Comparison of ENCODE assay signal across 24 cellular contexts in the genomic region with DNA sequence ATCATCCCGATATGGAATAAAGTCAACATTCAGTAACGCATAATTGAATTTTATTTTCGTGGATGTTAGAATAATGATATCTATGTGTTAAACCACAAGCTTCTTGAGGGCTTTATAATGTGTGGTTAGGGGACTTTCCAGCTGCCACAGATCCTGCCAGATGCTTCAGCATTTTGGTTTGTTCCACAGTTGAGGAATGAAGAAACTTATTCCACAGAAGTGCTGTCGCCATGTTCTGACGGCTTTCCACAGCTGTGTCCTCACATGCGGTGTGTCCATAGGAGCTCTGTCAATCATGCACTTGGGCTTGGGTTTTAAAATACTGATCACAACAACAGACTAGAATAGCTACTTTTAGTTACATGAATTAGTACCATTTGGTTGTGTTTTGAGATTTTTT.
DNase-seq lines count a peak whose midpoint lies in the region; ATAC-seq and TF ChIP-seq lines count a peak whose summit lies in the region.
"Had no signal": no experiment of that assay in that cellular context is flagged by ENCODE, and none has a peak within 500 bp of the region (broad histone marks: within the 10 kb centered on the region; RNA-seq: fewer than 3 reads in every experiment).

No MANE protein-coding gene starts in this region.

- TF ChIP-seq CTCF in astrocyte of the cerebellum (IDR thresholded peaks at IDR 0.05; ENCODE audit: low read depth, low read length, missing control alignments) (no peak), kidney epithelial cell (IDR thresholded peaks at IDR 0.05; ENCODE audit: insufficient read depth, low read length, poor library complexity, severe bottlenecking) (no peak)

- in situ Hi-C loops in astrocyte of the cerebellum (cut with HindIII; ENCODE audit: low sequenced_read_pairs), result no loop called here

- peak; percentile 1 for DNase-seq in LHCN-M2 (ENCODE audit: low read depth)
- peak; percentile 15 for DNase-seq in astrocyte of the cerebellum (ENCODE audit: low read depth)
- peak; percentile 2 for DNase-seq in kidney epithelial cell (ENCODE audit: low read depth)
- DNase-seq in skeletal muscle cell (ENCODE audit: low read depth), result peak; percentile 41
- DNase-seq in NK-92 treated with Interleukin-12 subunit alpha and Interleukin-12 subunit beta, amount 100 ng/mL, for 24 hours (lab: John Stamatoyannopoulos, UW), result no peak
- DNase-seq in SIG-M5 (lab: John Stamatoyannopoulos, UW), result no peak
- DNase-seq in iPS-NIHi7 (ENCODE audit: extremely low spot score), result no peak
- DNase-seq: AML-193; CD4-positive, alpha-beta T cell; EL; GDM1; KG1; NCI-H1048; NCI-H1417 treated with DMSO at 0.1 percent for 48 hours; NCI-H1694 treated with DMSO at 0.1 percent for 48 hours; NCI-H2081; NCI-H2227 treated with DMSO at 0.1 percent for 48 hours; NCI-H69; OCI-M1; Peyer's patch had no signal

- H3K4me3 ChIP-seq in astrocyte of the cerebellum (ENCODE audit: low read depth, low read length), result no peak overlapping the region
- no peak overlapping the region for H3K4me3 ChIP-seq in kidney epithelial cell (ENCODE audit: low read depth, low read length)
- no peak overlapping the region for H3K4me3 ChIP-seq in skeletal muscle cell (ENCODE audit: low read depth, low read length)
- H3K4me3 ChIP-seq: BLaER1 treated with 17β-estradiol and CSF1 and Interleukin-3, amounts not matched to agents 10 nM and 100 nM; GM12878; Peyer's patch had no signal

- no peak for ATAC-seq in GM21529 (IDR thresholded peaks at IDR 0.05; ENCODE audit: unreplicated experiment)
- ATAC-seq: GM12878, HCT116 had no signal

- no peaks in the 10 kb centered on the region for H3K27me3 ChIP-seq in kidney epithelial cell (ENCODE audit: control insufficient read depth, insufficient read depth, low read length)
- H3K27me3 ChIP-seq: BLaER1 treated with 17β-estradiol and CSF1 and Interleukin-3, amounts not matched to agents 10 nM and 100 nM; Peyer's patch had no signal

- H3K36me3 ChIP-seq in kidney epithelial cell (ENCODE audit: control insufficient read depth, insufficient read depth, low read length), result no peaks in the 10 kb centered on the region
- H3K36me3 ChIP-seq: BLaER1 treated with 17β-estradiol and CSF1 and Interleukin-3, amounts not matched to agents 10 nM and 100 nM; Peyer's patch had no signal

Comparison
In these comparisons a context has a peak if more than half of its experiments do, and no peak if none do; other contexts are left out.
1. DNase-seq: peak in LHCN-M2 (single experiment), astrocyte of the cerebellum (single experiment), kidney epithelial cell (single experiment) and skeletal muscle cell (single experiment); none in NK-92 treated with Interleukin-12 subunit alpha and Interleukin-12 subunit beta, amount 100 ng/mL, for 24 hours (single experiment), SIG-M5 (single experiment) and iPS-NIHi7 (single experiment).